ENCODE assay signal across 10 cellular contexts in genomic region chr15:69148465-69148864, GRCh38.
"Had no signal": no experiment of that assay in that cellular context is flagged by ENCODE, and none has a peak within 500 bp of the region (broad histone marks: within the 10 kb centered on the region; RNA-seq: fewer than 3 reads in every experiment).

No MANE protein-coding gene starts in this region.

- H3K9me3 Mint-ChIP-seq: GM23338, H9, HFFc6 had no signal

- H3K9ac ChIP-seq: GM23248 had no signal

- H3K4me3 ChIP-seq: GM23248, GM23338, HAP-1 had no signal

- H3K4me2 ChIP-seq: GM23338 had no signal

- H3K27ac Mint-ChIP-seq: GM23338, H9, HFFc6 had no signal

- H2AFZ ChIP-seq: GM23248, GM23338 had no signal

- H3K4me3 Mint-ChIP-seq: GM23338, H9, HFFc6 had no signal

- H3K9me3 ChIP-seq: HAP-1 had no signal

- H3K27ac ChIP-seq: GM23248 had no signal

- H3K4me1 ChIP-seq: HAP-1 had no signal

- DNase-seq: GM23248, GOT3, H7, H9, HCEC 1CT, HFFc6 had no signal

- FAIRE-seq: H1, H54 had no signal

- H3K36me3 ChIP-seq: HAP-1 had no signal
